27 cellular contexts compared by ENCODE assay signal in the genomic region with DNA sequence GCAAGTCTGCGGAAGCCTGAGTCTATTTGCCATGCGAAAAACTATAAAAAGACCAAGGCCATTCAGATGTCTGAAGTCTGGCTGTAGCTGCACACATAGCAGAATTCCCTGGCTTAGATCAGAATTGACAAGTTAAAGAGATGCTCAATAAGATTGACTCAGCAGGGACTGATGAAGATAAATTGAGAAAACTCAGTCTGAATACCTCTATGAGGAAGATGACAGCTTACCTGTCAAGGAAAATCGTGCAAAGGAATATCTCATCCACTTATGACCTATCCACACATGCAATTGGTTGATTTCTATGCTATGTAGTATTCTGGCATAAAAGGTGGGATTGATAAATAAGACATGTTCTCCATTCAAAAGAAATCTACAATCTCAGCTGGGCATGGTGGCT.
"Had no signal": no experiment of that assay in that cellular context is flagged by ENCODE, and none has a peak within 500 bp of the region (broad histone marks: within the 10 kb centered on the region; RNA-seq: fewer than 3 reads in every experiment).

No MANE protein-coding gene starts in this region.

- H3K4me1 ChIP-seq: stomach, suprapubic skin, testis, thyroid gland, tibial nerve, transverse colon, upper lobe of left lung, upper lobe of right lung, uterus had no signal

- H3K4me1 Mint-ChIP-seq: stimulated activated effector memory CD8-positive, alpha-beta T cell treated with anti-CD3 and anti-CD28 coated beads, Interleukin-12 subunit alpha, Interleukin-12 subunit beta, amount 100 ng/mL, for 72 hours; stimulated activated memory B cell treated with anti-CD40 and anti-IgM and Interleukin-4, amounts not matched to agents 10 μg/mL and 1 μg/mL and 100 μg/mL, for 72 hours; stimulated activated naive B cell treated with anti-CD40 and anti-IgM and Interleukin-4, amounts not matched to agents 10 μg/mL and 1 μg/mL and 100 μg/mL, for 72 hours; stimulated activated naive CD8-positive, alpha-beta T cell treated with anti-CD3 and anti-CD28 coated beads, Interleukin-15, amount 100 ng/mL, for 72 hours had no signal

- H3K4me3 Mint-ChIP-seq: stimulated activated effector memory CD8-positive, alpha-beta T cell treated with anti-CD3 and anti-CD28 coated beads, Interleukin-12 subunit alpha, Interleukin-12 subunit beta, amount 100 ng/mL, for 72 hours; stimulated activated memory B cell treated with anti-CD40 and anti-IgM and Interleukin-4, amounts not matched to agents 10 μg/mL and 1 μg/mL and 100 μg/mL, for 72 hours; stimulated activated naive B cell treated with anti-CD40 and anti-IgM and Interleukin-4, amounts not matched to agents 10 μg/mL and 1 μg/mL and 100 μg/mL, for 72 hours; stimulated activated naive CD8-positive, alpha-beta T cell treated with anti-CD3 and anti-CD28 coated beads, Interleukin-15, amount 100 ng/mL, for 72 hours; stimulated activated naive CD8-positive, alpha-beta T cell treated with anti-CD3 and anti-CD28 coated beads, Interleukin-15, Interleukin-2, amounts not matched to agents 100 ng/mL and 50 ng/mL, for 24 hours; type B pancreatic cell had no signal

- H3K27me3 ChIP-seq: stomach, suprapubic skin, testis, thyroid gland, tibial artery, tibial nerve, transverse colon, upper lobe of left lung, upper lobe of right lung, uterus, vagina had no signal

- H3K9me3 Mint-ChIP-seq: stimulated activated effector memory CD8-positive, alpha-beta T cell treated with anti-CD3 and anti-CD28 coated beads, Interleukin-12 subunit alpha, Interleukin-12 subunit beta, amount 100 ng/mL, for 72 hours; stimulated activated memory B cell treated with anti-CD40 and anti-IgM and Interleukin-4, amounts not matched to agents 10 μg/mL and 1 μg/mL and 100 μg/mL, for 72 hours; stimulated activated naive B cell treated with anti-CD40 and anti-IgM and Interleukin-4, amounts not matched to agents 10 μg/mL and 1 μg/mL and 100 μg/mL, for 72 hours; stimulated activated naive CD8-positive, alpha-beta T cell treated with anti-CD3 and anti-CD28 coated beads, Interleukin-15, Interleukin-2, amounts not matched to agents 100 ng/mL and 50 ng/mL, for 24 hours had no signal

- H3K4me3 ChIP-seq: stomach, suprapubic skin, testis, thoracic aorta, thyroid gland, tibial artery, tibial nerve, transverse colon, upper lobe of left lung, upper lobe of right lung, uterus, vagina had no signal

- H3K36me3 Mint-ChIP-seq: stimulated activated effector memory CD8-positive, alpha-beta T cell treated with anti-CD3 and anti-CD28 coated beads, Interleukin-12 subunit alpha, Interleukin-12 subunit beta, amount 100 ng/mL, for 72 hours; stimulated activated memory B cell treated with anti-CD40 and anti-IgM and Interleukin-4, amounts not matched to agents 10 μg/mL and 1 μg/mL and 100 μg/mL, for 72 hours; stimulated activated naive B cell treated with anti-CD40 and anti-IgM and Interleukin-4, amounts not matched to agents 10 μg/mL and 1 μg/mL and 100 μg/mL, for 72 hours; type B pancreatic cell had no signal

- H3K27ac Mint-ChIP-seq: stimulated activated effector memory CD8-positive, alpha-beta T cell treated with anti-CD3 and anti-CD28 coated beads, Interleukin-12 subunit alpha, Interleukin-12 subunit beta, amount 100 ng/mL, for 72 hours; stimulated activated memory B cell treated with anti-CD40 and anti-IgM and Interleukin-4, amounts not matched to agents 10 μg/mL and 1 μg/mL and 100 μg/mL, for 72 hours; stimulated activated naive B cell treated with anti-CD40 and anti-IgM and Interleukin-4, amounts not matched to agents 10 μg/mL and 1 μg/mL and 100 μg/mL, for 72 hours; stimulated activated naive CD8-positive, alpha-beta T cell treated with anti-CD3 and anti-CD28 coated beads, Interleukin-15, amount 100 ng/mL, for 72 hours; stimulated activated naive CD8-positive, alpha-beta T cell treated with anti-CD3 and anti-CD28 coated beads, Interleukin-15, Interleukin-2, amounts not matched to agents 100 ng/mL and 50 ng/mL, for 24 hours; type B pancreatic cell had no signal

- H3K9me3 ChIP-seq: stomach, suprapubic skin, testis, thoracic aorta, thyroid gland, tibial artery, tibial nerve, transverse colon, upper lobe of left lung, upper lobe of right lung, uterus, vagina had no signal

- H3K27me3 Mint-ChIP-seq: stimulated activated memory B cell treated with anti-CD40 and anti-IgM and Interleukin-4, amounts not matched to agents 10 μg/mL and 1 μg/mL and 100 μg/mL, for 72 hours; stimulated activated naive B cell treated with anti-CD40 and anti-IgM and Interleukin-4, amounts not matched to agents 10 μg/mL and 1 μg/mL and 100 μg/mL, for 72 hours; stimulated activated naive CD8-positive, alpha-beta T cell treated with anti-CD3 and anti-CD28 coated beads, Interleukin-15, Interleukin-2, amounts not matched to agents 100 ng/mL and 50 ng/mL, for 24 hours had no signal

- DNase-seq: stimulated activated CD4-positive, alpha-beta T cell treated with anti-CD3 and anti-CD28 coated beads, Interleukin-2, amount 100 ng/mL, for 48 hours; stimulated activated CD4-positive, alpha-beta T cell treated with anti-CD3 and anti-CD28 coated beads, Interleukin-4, amount 100 ng/mL, for 1 hour; stimulated activated CD4-positive, alpha-beta T cell treated with anti-CD3 and anti-CD28 coated beads, Interleukin-4, amount 100 ng/mL, for 24 hours; stimulated activated CD4-positive, alpha-beta T cell treated with anti-CD3 and anti-CD28 coated beads, Interleukin-4, amount 100 ng/mL, for 4 hours; stimulated activated naive B cell treated with anti-CD40 and anti-IgM and Interleukin-4, amounts not matched to agents 10 μg/mL and 1 μg/mL and 100 μg/mL, for 72 hours; stimulated activated naive CD4-positive, alpha-beta T cell; stimulated activated naive CD4-positive, alpha-beta T cell treated with Interleukin-2 at 50 U/mL for 16 hours; stimulated activated naive CD8-positive, alpha-beta T cell treated with anti-CD3 and anti-CD28 coated beads, Interleukin-15, amount 100 ng/mL, for 72 hours; stimulated activated naive CD8-positive, alpha-beta T cell treated with anti-CD3 and anti-CD28 coated beads, Interleukin-15, Interleukin-2, amounts not matched to agents 100 U/mL and 50 U/mL, for 24 hours; stomach; substantia nigra; testis; thyroid gland; tibial artery; transverse colon; trophoblast cell; upper lobe of left lung; upper lobe of right lung; uterus had no signal

- H3K36me3 ChIP-seq: stomach, suprapubic skin, thoracic aorta, thyroid gland, tibial artery, tibial nerve, transverse colon, upper lobe of left lung, upper lobe of right lung, uterus, vagina had no signal

- H3K27ac ChIP-seq: stomach, suprapubic skin, testis, thoracic aorta, thyroid gland, tibial artery, tibial nerve, transverse colon, upper lobe of left lung, upper lobe of right lung, uterus, vagina had no signal

- ATAC-seq: stimulated activated effector memory CD8-positive, alpha-beta T cell treated with anti-CD3 and anti-CD28 coated beads, Interleukin-12 subunit alpha, Interleukin-12 subunit beta, amount 100 ng/mL, for 72 hours; stimulated activated memory B cell treated with anti-CD40 and anti-IgM and Interleukin-4, amounts not matched to agents 10 μg/mL and 1 μg/mL and 100 μg/mL, for 72 hours; stimulated activated naive B cell treated with anti-CD40 and anti-IgM and Interleukin-4, amounts not matched to agents 10 μg/mL and 1 μg/mL and 100 μg/mL, for 72 hours; stimulated activated naive CD8-positive, alpha-beta T cell treated with anti-CD3 and anti-CD28 coated beads, Interleukin-15, amount 100 ng/mL, for 72 hours; stimulated activated naive CD8-positive, alpha-beta T cell treated with anti-CD3 and anti-CD28 coated beads, Interleukin-15, Interleukin-2, amounts not matched to agents 100 U/mL and 50 U/mL, for 24 hours; upper lobe of right lung had no signal
